In the genomic region with DNA sequence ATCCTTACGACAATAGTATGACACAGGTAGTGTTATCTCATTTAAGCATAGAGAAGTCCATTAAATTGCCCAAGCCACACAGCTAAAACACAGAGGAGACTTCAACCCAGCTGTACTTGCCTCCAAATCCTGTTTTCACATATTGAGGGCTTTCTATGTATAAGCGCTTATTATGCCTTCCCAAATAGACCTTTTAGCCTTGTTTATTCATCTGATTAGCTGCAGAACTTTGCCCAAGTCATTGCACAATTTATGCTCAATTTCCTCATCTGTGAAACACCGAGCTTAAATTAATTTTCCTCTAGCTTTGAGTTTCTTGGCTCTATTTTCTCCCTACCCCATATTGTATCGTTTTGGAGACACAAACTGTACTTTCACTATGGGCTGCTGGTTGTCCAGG, we compare ENCODE assay signal across 9 cellular contexts. TPM values are rescaled to one million over a fixed set of nuclear protein-coding genes. Genes with fewer than 3 reads are reported as not detected.
"Had no signal": no experiment of that assay in that cellular context is flagged by ENCODE, and none has a peak within 500 bp of the region (broad histone marks: within the 10 kb centered on the region; RNA-seq: fewer than 3 reads in every experiment).

No MANE protein-coding gene starts in this region.

- FAIRE-seq: G401.6, GM12878, GM12891, GM12892, GM18507, GM19239 had no signal

- DNase-seq: GDM1, GF-D8 had no signal

- H3K4me3 ChIP-seq: GM12878 had no signal

RNA-seq across cellular contexts. Expression of a gene that starts 15.5 kb away (rescaled TPM):
- total RNA-seq: G401, GM12878 had no signal
- polyA plus RNA-seq: GM12878 had no signal
